In genomic region chr6:163367388-163368183, GRCh38 we compare ENCODE assay signal across 18 cellular contexts. TPM values are rescaled to one million over a fixed set of nuclear protein-coding genes. Genes with fewer than 3 reads are reported as not detected.
DNase-seq lines count a peak whose midpoint lies in the region; ATAC-seq and TF ChIP-seq lines count a peak whose summit lies in the region.
"Had no signal": no experiment of that assay in that cellular context is flagged by ENCODE, and none has a peak within 500 bp of the region (broad histone marks: within the 10 kb centered on the region; RNA-seq: fewer than 3 reads in every experiment).

No MANE protein-coding gene starts in this region.

- intact Hi-C loops in stomach (cut with DNase I; ENCODE audit: low total_unique reads): no loop called here

- TF ChIP-seq CTCF in nephron progenitor cell (IDR thresholded peaks at IDR 0.05) (no peak), stomach (IDR thresholded peaks at IDR 0.05) (no peak)

- H3K27ac ChIP-seq in BLaER1: no peak overlapping the region
- no peak overlapping the region for H3K27ac ChIP-seq in stomach

- ATAC-seq in GM21786 (IDR thresholded peaks at IDR 0.05; ENCODE audit: unreplicated experiment) (no peak), HG02885 (IDR thresholded peaks at IDR 0.05; ENCODE audit: poor library complexity, unreplicated experiment) (no peak)
- ATAC-seq: GM12878 had no signal

- H3K27me3 Mint-ChIP-seq in nephron progenitor cell (ENCODE audit: low read depth, poor library complexity): peaks cover 10% of the 10 kb centered on the region

- H3K4me1 ChIP-seq in BLaER1 (peaks cover 46% of the 10 kb centered on the region), stomach (no peaks in the 10 kb centered on the region)

- no peaks in the 10 kb centered on the region for H3K9me3 Mint-ChIP-seq in nephron progenitor cell

- H3K4me2 ChIP-seq in BLaER1: peak overlapping the region; percentile 65

- H3K4me3 Mint-ChIP-seq in nephron progenitor cell: no peak overlapping the region
- H3K4me3 Mint-ChIP-seq: CD14-positive monocyte had no signal

- H3K27ac Mint-ChIP-seq in nephron progenitor cell: no peak overlapping the region
- H3K27ac Mint-ChIP-seq: CD14-positive monocyte had no signal

- no peak overlapping the region for H3K9ac ChIP-seq in BLaER1

- no peaks in the 10 kb centered on the region for H4K20me1 ChIP-seq in BLaER1

- H3K36me3 ChIP-seq in BLaER1: no peaks in the 10 kb centered on the region
- H3K36me3 ChIP-seq in stomach: no peaks in the 10 kb centered on the region

- no peak for TF ChIP-seq EP300 in stomach (IDR thresholded peaks at IDR 0.05)

- 71 to 80% (median 73%) methylated on average over 7 of the region's 7 CpGs for WGBS in stomach, 5 donors

- peak; percentile 5 for DNase-seq in LHCN-M2 (ENCODE audit: low read depth)
- peak; percentile 25 for DNase-seq in dermis blood vessel endothelial cell
- peak; percentile 8 to 27 for DNase-seq in lung microvascular endothelial cell (ENCODE audit: low read depth in 2 of 2)
- no peak for DNase-seq in nephron progenitor cell
- no peak for DNase-seq in stomach
- DNase-seq: COR-L47, DMS53, Karpas-422, NCI-H1105 treated with DMSO at 0.1 percent for 48 hours, NCI-H187, NCI-H2171, SHP77 treated with DMSO at 0.1 percent for 48 hours, SW 1271 had no signal

- H3K4me1 Mint-ChIP-seq in nephron progenitor cell: peaks cover 36% of the 10 kb centered on the region

- H3K27me3 ChIP-seq in BLaER1 (no peaks in the 10 kb centered on the region), stomach (peaks cover 0 to 3% (median 0%) of the 10 kb centered on the region in 3 donors)

- H3K9me3 ChIP-seq in BLaER1 (no peaks in the 10 kb centered on the region), stomach (no peaks in the 10 kb centered on the region)

- no peak overlapping the region for H3K4me3 ChIP-seq in BLaER1
- no peak overlapping the region for H3K4me3 ChIP-seq in stomach
- H3K4me3 ChIP-seq: GM12878 had no signal

- no peak for TF ChIP-seq POLR2A in stomach (IDR thresholded peaks at IDR 0.05)

- no peaks in the 10 kb centered on the region for H3K36me3 Mint-ChIP-seq in nephron progenitor cell (ENCODE audit: low read depth)
- H3K36me3 Mint-ChIP-seq: CD14-positive monocyte had no signal

RNA-seq across cellular contexts. Expression of gene QKI, which starts 46.9 kb away (rescaled TPM):
- total RNA-seq in LHCN-M2 (2014; rRNA removed): 84.7 and 122 TPM in 2 replicates
- polyA plus RNA-seq in LHCN-M2 (2012): 46.2 TPM
- total RNA-seq in dermis blood vessel endothelial cell: 307 and 356 TPM in 2 replicates
- 129 and 177 TPM in 2 replicates for total RNA-seq in lung microvascular endothelial cell
- 100 to 1,000 TPM in 2 of 5 donors, 10 to 100 TPM in 3; 13.9 to 261 (median 76.7) TPM for total RNA-seq in stomach
- polyA plus RNA-seq in stomach: 10 to 100 TPM in 2 of 3 donors, 1 to 10 TPM in 1; 8.0 to 25.5 (median 20.2) TPM

Comparison
In these comparisons a context has a peak if more than half of its experiments do, and no peak if none do; other contexts are left out.
1. DNase-seq: peak in LHCN-M2 (single experiment), dermis blood vessel endothelial cell (single experiment) and lung microvascular endothelial cell (2 of 2); none in nephron progenitor cell (single experiment) and stomach (single experiment).